In the genomic region with DNA sequence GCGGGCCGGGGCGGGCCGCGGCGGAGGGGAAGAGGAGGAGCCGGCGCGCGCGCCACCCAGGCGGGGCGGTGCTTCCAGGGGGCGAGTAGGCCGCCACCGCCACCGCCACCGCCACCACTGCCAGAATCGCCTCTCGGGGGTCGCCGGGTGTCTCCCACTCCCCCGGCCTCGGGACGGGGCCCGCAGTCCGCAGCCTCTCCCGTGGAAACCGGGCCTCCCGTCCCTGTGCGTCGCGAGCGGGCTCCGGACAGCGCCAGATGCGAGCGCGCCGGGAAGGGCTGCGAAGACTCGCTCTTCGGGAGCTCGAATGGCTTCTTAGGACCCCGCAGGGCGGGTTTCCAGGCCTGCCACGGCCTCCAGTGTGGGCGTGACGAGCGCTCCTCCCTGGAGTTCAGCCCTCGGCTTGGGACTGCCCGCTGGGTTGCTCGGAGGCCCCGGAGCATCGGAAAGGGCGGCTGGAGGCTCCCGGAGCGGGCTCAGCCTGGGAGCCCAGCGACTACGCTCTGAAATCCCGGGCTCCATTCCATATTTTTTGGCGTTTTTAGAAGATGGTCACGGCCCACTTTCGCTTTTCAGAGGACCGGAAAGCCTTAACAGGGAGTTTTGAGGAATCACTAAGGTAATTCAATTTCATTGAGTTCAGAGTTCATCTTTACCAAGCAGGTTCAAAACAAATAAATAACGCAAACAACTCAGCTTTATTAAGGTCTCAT, we compare ENCODE assay signal across 1 cellular context.
TF ChIP-seq lines count a peak whose summit lies in the region.

No MANE protein-coding gene starts in this region.

TF ChIP-seq in K562, 482 proteins besides CTCF, POLR2A, EP300 and RAD21 (continued from another document and continues in another):
- no peak for TF ChIP-seq NELFE (IDR thresholded peaks at IDR 0.05; ENCODE audit: insufficient read depth, insufficient read length)
- TF ChIP-seq POU5F1 (IDR thresholded peaks at IDR 0.05; ENCODE audit: borderline replicate concordance, low read depth, low read length, partially characterized antibody), result no peak
- TF ChIP-seq, protein P1, sequence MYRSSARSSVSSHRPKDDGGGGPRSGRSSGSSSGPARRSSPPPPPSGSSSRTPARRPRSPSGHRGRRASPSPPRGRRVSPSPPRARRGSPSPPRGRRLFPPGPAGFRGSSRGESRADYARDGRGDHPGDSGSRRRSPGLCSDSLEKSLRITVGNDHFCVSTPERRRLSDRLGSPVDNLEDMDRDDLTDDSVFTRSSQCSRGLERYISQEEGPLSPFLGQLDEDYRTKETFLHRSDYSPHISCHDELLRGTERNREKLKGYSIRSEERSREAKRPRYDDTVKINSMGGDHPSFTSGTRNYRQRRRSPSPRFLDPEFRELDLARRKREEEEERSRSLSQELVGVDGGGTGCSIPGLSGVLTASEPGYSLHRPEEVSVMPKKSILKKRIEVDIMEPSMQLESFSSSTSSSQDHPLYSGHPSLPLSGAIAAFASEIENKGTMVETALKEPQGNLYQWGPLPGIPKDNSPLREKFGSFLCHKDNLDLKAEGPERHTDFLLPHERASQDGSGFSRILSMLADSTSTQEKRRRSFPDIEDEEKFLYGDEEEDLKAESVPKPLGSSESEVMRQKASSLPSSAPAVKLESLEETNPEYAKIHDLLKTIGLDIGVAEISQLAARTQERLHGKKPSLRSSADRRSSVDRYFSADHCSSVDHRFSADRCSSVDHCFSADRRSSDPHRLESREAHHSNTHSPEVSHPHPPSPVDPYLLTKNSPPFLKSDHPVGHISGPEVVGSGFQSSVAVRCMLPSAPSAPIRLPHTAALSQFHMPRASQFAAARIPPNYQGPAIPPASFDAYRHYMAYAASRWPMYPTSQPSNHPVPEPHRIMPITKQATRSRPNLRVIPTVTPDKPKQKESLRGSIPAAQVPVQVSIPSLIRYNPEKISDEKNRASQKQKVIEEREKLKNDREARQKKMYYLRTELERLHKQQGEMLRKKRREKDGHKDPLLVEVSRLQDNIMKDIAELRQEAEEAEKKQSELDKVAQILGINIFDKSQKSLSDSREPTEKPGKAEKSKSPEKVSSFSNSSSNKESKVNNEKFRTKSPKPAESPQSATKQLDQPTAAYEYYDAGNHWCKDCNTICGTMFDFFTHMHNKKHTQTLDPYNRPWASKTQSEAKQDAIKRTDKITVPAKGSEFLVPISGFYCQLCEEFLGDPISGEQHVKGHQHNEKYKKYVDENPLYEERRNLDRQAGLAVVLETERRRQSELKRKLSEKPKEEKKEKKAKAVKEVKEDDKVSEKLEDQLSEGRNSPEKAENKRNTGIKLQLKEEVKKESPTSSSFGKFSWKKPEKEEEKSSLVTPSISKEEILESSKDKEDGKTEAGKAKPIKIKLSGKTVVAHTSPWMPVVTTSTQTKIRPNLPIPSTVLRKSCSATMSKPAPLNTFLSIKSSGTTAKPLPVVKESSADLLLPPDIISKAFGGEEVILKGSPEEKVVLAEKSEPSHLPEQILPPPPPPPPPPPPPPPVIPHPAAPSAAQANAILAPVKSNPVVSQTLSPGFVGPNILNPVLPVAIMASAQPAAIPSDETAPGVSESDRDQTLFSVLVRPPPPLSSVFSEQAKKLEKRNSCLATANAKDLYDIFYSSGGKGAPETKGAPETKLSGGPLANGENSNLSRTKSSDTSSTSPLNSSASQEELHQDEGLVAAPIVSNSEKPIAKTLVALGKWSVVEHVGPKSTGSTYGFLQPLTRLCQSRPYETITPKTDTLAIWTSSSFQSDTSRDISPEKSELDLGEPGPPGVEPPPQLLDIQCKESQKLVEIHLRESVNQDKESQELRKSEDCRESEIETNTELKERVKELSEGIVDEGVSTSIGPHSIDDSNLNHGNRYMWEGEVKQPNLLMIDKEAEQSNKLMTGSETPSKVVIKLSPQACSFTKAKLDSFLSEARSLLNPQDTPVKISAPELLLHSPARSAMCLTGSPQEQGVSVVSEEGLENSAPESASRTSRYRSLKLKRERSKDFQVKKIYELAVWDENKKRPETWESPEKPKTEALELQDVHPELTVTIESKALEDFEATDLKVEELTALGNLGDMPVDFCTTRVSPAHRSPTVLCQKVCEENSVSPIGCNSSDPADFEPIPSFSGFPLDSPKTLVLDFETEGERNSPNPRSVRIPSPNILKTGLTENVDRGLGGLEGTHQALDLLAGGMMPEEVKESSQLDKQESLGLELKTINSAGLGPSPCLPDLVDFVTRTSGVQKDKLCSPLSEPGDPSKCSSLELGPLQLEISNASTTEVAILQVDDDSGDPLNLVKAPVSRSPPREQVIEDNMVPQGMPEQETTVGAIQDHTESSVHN (IDR thresholded peaks at IDR 0.05; ENCODE audit: borderline replicate concordance in 1 of 2, low read depth in 1 of 2), result no peak
- TF ChIP-seq ZKSCAN1 (IDR thresholded peaks at IDR 0.05; ENCODE audit: low read depth, low read length), result peak; percentile 37; the same call in 1 of the 2 replicates
- no peak for TF ChIP-seq ZNF77 (CRISPR knock-in tag; IDR thresholded peaks at IDR 0.05)
- TF ChIP-seq, protein P2, sequence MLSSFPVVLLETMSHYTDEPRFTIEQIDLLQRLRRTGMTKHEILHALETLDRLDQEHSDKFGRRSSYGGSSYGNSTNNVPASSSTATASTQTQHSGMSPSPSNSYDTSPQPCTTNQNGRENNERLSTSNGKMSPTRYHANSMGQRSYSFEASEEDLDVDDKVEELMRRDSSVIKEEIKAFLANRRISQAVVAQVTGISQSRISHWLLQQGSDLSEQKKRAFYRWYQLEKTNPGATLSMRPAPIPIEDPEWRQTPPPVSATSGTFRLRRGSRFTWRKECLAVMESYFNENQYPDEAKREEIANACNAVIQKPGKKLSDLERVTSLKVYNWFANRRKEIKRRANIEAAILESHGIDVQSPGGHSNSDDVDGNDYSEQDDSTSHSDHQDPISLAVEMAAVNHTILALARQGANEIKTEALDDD (IDR thresholded peaks at IDR 0.05), result no peak
- no peak for TF ChIP-seq COPS2 (conservative IDR thresholded peaks at IDR 0.05)
- no peak for TF ChIP-seq KLF1 (tag; IDR thresholded peaks at IDR 0.05)
- no peak for TF ChIP-seq ZNF57 (CRISPR knock-in tag; IDR thresholded peaks at IDR 0.05)
- no peak for TF ChIP-seq RBM39 (optimal IDR thresholded peaks at IDR 0.05; ENCODE audit: low read depth, low read length)
- no peak for TF ChIP-seq NFYB (IDR thresholded peaks at IDR 0.05; ENCODE audit: extremely low read depth, insufficient read length)
- 0 out of 2 replicates have a peak, but pooled peaks have one; percentile 11 for TF ChIP-seq ZNF197 (CRISPR knock-in tag; IDR thresholded peaks at IDR 0.05; ENCODE audit: low read depth)
- TF ChIP-seq MAZ (CRISPR knock-in tag; conservative IDR thresholded peaks at IDR 0.05 in 1 of 2, IDR thresholded peaks at IDR 0.05 in 1 of 2), result peak; percentile 31 to 69; a peak in 3 of 4 replicates
- peak; percentile 82 for TF ChIP-seq RNF2 (IDR thresholded peaks at IDR 0.05)
- no peak for TF ChIP-seq MXI1 (IDR thresholded peaks at IDR 0.05; ENCODE audit: low read depth, low read length)
- TF ChIP-seq NONO (IDR thresholded peaks at IDR 0.05; ENCODE audit: low read depth in 2 of 2, low read length in 1 of 2), result peak in 1 of 2 experiments; percentile 92; a peak in 2 of 4 replicates
- TF ChIP-seq HNRNPLL (IDR thresholded peaks at IDR 0.05; ENCODE audit: low read depth, low read length, poor library complexity, severe bottlenecking), result peak; percentile 2
- TF ChIP-seq KLF16 (IDR thresholded peaks at IDR 0.05), result no peak
- no peak for TF ChIP-seq ZNF41 (CRISPR knock-in tag; conservative IDR thresholded peaks at IDR 0.05)
- TF ChIP-seq PML (IDR thresholded peaks at IDR 0.05; ENCODE audit: low read length), result peak; percentile 18; the same call in 1 of the 2 replicates
- TF ChIP-seq HEY1 (CRISPR knock-in tag; IDR thresholded peaks at IDR 0.05; ENCODE audit: borderline replicate concordance), result no peak
- TF ChIP-seq, protein P3, sequence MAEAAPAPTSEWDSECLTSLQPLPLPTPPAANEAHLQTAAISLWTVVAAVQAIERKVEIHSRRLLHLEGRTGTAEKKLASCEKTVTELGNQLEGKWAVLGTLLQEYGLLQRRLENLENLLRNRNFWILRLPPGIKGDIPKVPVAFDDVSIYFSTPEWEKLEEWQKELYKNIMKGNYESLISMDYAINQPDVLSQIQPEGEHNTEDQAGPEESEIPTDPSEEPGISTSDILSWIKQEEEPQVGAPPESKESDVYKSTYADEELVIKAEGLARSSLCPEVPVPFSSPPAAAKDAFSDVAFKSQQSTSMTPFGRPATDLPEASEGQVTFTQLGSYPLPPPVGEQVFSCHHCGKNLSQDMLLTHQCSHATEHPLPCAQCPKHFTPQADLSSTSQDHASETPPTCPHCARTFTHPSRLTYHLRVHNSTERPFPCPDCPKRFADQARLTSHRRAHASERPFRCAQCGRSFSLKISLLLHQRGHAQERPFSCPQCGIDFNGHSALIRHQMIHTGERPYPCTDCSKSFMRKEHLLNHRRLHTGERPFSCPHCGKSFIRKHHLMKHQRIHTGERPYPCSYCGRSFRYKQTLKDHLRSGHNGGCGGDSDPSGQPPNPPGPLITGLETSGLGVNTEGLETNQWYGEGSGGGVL (CRISPR knock-in tag; IDR thresholded peaks at IDR 0.05), result no peak
- no peak for TF ChIP-seq MIER1 (IDR thresholded peaks at IDR 0.05; ENCODE audit: low read depth)
- no peak for TF ChIP-seq ZNF707 (CRISPR knock-in tag; conservative IDR thresholded peaks at IDR 0.05)
- TF ChIP-seq SIN3A (IDR thresholded peaks at IDR 0.05; ENCODE audit: borderline replicate concordance in 2 of 2, control insufficient read depth in 1 of 2, low read depth in 2 of 2, low read length in 2 of 2), result no peak
- no peak for TF ChIP-seq HMG20B (CRISPR knock-in tag; IDR thresholded peaks at IDR 0.05)
- TF ChIP-seq, protein P4, sequence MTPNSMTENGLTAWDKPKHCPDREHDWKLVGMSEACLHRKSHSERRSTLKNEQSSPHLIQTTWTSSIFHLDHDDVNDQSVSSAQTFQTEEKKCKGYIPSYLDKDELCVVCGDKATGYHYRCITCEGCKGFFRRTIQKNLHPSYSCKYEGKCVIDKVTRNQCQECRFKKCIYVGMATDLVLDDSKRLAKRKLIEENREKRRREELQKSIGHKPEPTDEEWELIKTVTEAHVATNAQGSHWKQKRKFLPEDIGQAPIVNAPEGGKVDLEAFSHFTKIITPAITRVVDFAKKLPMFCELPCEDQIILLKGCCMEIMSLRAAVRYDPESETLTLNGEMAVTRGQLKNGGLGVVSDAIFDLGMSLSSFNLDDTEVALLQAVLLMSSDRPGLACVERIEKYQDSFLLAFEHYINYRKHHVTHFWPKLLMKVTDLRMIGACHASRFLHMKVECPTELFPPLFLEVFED (CRISPR knock-in tag; conservative IDR thresholded peaks at IDR 0.05), result no peak
- TF ChIP-seq, protein P5, sequence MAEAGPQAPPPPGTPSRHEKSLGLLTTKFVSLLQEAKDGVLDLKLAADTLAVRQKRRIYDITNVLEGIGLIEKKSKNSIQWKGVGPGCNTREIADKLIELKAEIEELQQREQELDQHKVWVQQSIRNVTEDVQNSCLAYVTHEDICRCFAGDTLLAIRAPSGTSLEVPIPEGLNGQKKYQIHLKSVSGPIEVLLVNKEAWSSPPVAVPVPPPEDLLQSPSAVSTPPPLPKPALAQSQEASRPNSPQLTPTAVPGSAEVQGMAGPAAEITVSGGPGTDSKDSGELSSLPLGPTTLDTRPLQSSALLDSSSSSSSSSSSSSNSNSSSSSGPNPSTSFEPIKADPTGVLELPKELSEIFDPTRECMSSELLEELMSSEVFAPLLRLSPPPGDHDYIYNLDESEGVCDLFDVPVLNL (CRISPR knock-in tag; IDR thresholded peaks at IDR 0.05; ENCODE audit: low read depth), result peak; percentile 24; the same call in 1 of the 2 replicates
- no peak for TF ChIP-seq ZFP30 (CRISPR knock-in tag; IDR thresholded peaks at IDR 0.05; ENCODE audit: borderline replicate concordance)
- peak; percentile 22 for TF ChIP-seq PHF20 (IDR thresholded peaks at IDR 0.05; ENCODE audit: partially characterized antibody)
- peak; percentile 64 to 72; a peak in 3 of 4 replicates for TF ChIP-seq NRF1 (conservative IDR thresholded peaks at IDR 0.05 in 1 of 2, IDR thresholded peaks at IDR 0.05 in 1 of 2)
- no peak for TF ChIP-seq ZC3H11A (IDR thresholded peaks at IDR 0.05; ENCODE audit: low read depth, low read length)
- peak; percentile 56; the same call in 1 of the 2 replicates for TF ChIP-seq SP1 (CRISPR knock-in tag; IDR thresholded peaks at IDR 0.05)
- no peak for TF ChIP-seq SRSF1 (IDR thresholded peaks at IDR 0.05; ENCODE audit: low read depth, low read length)
- TF ChIP-seq LARP7 (IDR thresholded peaks at IDR 0.05), result no peak
- TF ChIP-seq, protein P6, sequence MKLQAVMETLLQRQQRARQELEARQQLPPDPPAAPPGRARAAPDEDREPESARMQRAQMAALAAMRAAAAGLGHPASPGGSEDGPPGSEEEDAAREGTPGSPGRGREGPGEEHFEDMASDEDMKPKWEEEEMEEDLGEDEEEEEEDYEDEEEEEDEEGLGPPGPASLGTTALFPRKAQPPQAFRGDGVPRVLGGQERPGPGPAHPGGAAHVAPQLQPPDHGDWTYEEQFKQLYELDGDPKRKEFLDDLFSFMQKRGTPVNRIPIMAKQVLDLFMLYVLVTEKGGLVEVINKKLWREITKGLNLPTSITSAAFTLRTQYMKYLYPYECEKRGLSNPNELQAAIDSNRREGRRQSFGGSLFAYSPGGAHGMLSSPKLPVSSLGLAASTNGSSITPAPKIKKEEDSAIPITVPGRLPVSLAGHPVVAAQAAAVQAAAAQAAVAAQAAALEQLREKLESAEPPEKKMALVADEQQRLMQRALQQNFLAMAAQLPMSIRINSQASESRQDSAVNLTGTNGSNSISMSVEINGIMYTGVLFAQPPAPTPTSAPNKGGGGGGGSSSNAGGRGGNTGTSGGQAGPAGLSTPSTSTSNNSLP (IDR thresholded peaks at IDR 0.05; ENCODE audit: borderline replicate concordance, low read depth, low read length), result no peak
- TF ChIP-seq ARHGAP35 (IDR thresholded peaks at IDR 0.05; ENCODE audit: partially characterized antibody), result no peak
- no peak for TF ChIP-seq IFI16 (CRISPR knock-in tag; IDR thresholded peaks at IDR 0.05)
- TF ChIP-seq ZNF75A (CRISPR knock-in tag; IDR thresholded peaks at IDR 0.05), result no peak
- TF ChIP-seq KDM1A (IDR thresholded peaks at IDR 0.05), result 0 out of 4 replicates have a peak, but pooled peaks of 1 of the 2 experiments have one; percentile 4
- peak; percentile 68; the same call in 1 of the 2 replicates for TF ChIP-seq MTA3 (IDR thresholded peaks at IDR 0.05; ENCODE audit: borderline replicate concordance)
- TF ChIP-seq TFAM (CRISPR knock-in tag; conservative IDR thresholded peaks at IDR 0.05), result no peak
- no peak for TF ChIP-seq ZNF24 (IDR thresholded peaks at IDR 0.05)
- no peak for TF ChIP-seq PCBP2 (IDR thresholded peaks at IDR 0.05; ENCODE audit: low read depth, low read length, poor library complexity, severe bottlenecking)
- TF ChIP-seq FOXA1 (IDR thresholded peaks at IDR 0.05; ENCODE audit: borderline replicate concordance), result no peak
- TF ChIP-seq GTF2E2 (tag; IDR thresholded peaks at IDR 0.05), result no peak
- no peak for TF ChIP-seq FOXK2 (conservative IDR thresholded peaks at IDR 0.05 in 1 of 2, IDR thresholded peaks at IDR 0.05 in 1 of 2; ENCODE audit: low read depth in 2 of 2)
- TF ChIP-seq, protein P7, sequence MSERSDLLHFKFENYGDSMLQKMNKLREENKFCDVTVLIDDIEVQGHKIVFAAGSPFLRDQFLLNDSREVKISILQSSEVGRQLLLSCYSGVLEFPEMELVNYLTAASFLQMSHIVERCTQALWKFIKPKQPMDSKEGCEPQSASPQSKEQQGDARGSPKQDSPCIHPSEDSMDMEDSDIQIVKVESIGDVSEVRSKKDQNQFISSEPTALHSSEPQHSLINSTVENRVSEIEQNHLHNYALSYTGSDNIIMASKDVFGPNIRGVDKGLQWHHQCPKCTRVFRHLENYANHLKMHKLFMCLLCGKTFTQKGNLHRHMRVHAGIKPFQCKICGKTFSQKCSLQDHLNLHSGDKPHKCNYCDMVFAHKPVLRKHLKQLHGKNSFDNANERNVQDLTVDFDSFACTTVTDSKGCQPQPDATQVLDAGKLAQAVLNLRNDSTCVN (CRISPR knock-in tag; IDR thresholded peaks at IDR 0.05), result no peak
